Comparison of ENCODE assay signal across 21 cellular contexts in genomic region chr3:136255672-136256406, GRCh38. TPM values are rescaled to one million over a fixed set of nuclear protein-coding genes. Genes with fewer than 3 reads are reported as not detected.
DNase-seq lines count a peak whose midpoint lies in the region; ATAC-seq and TF ChIP-seq lines count a peak whose summit lies in the region.
"Had no signal": no experiment of that assay in that cellular context is flagged by ENCODE, and none has a peak within 500 bp of the region (broad histone marks: within the 10 kb centered on the region; RNA-seq: fewer than 3 reads in every experiment).

No MANE protein-coding gene starts in this region.

- peak; percentile 42 for DNase-seq in HuH-7.5 (ENCODE audit: low spot score)
- peak; percentile 66 for DNase-seq in left lobe of liver (ENCODE audit: low spot score)
- DNase-seq in putamen (ENCODE audit: low spot score) = peak; percentile 85
- DNase-seq in sciatic nerve (ENCODE audit: low spot score) = no peak
- no peak for DNase-seq in PC-3
- no peak for DNase-seq in testis
- DNase-seq: activated CD4-positive, alpha-beta T cell treated with anti-CD3 and anti-CD28 coated beads for 4 hours; CD8-positive, alpha-beta T cell; cerebellar nuclear complex; DMS53; effector memory CD8-positive, alpha-beta T cell; heart left ventricle; KG1; mammary epithelial cell; natural killer cell; NCI-H187 treated with DMSO at 0.1 percent for 48 hours; psoas muscle; RPMI8226; spleen had no signal

- H3K9me3 ChIP-seq in PC-3 (ENCODE audit: low read length) (no peaks in the 10 kb centered on the region), testis (no peaks in the 10 kb centered on the region)
- H3K9me3 ChIP-seq: heart left ventricle, psoas muscle, spleen had no signal

- H3K27ac ChIP-seq in angular gyrus (ENCODE audit: low read depth, low read length) (peak overlapping the region; percentile 93), PC-3 (ENCODE audit: low read length) (no peak overlapping the region), testis (no peak overlapping the region)
- H3K27ac ChIP-seq: heart left ventricle, psoas muscle, spleen had no signal

- no peaks in the 10 kb centered on the region for H4K20me1 ChIP-seq in PC-3 (ENCODE audit: low read length)

- POLR2A ChIA-PET in PC-3 (lab: Charles Lee; ENCODE audit: unreplicated experiment) = no interaction called here

- peaks cover 25% of the 10 kb centered on the region for H3K79me2 ChIP-seq in PC-3 (ENCODE audit: low read length)

- H3F3A ChIP-seq in PC-3 (ENCODE audit: low read length, unreplicated experiment) = no peaks in the 10 kb centered on the region

- H3K4me3 ChIP-seq in PC-3 (ENCODE audit: low read length) (no peak overlapping the region), testis (no peak overlapping the region)
- H3K4me3 ChIP-seq: heart left ventricle, psoas muscle, spleen had no signal

- H3K36me3 ChIP-seq in PC-3 (ENCODE audit: low read depth, low read length) (peaks cover 5% of the 10 kb centered on the region; the same call in 1 of the 2 replicates), testis (ENCODE audit: low read depth, missing control alignments) (no peaks in the 10 kb centered on the region)

- CTCF ChIA-PET in PC-3 (lab: Charles Lee) = no interaction called here

- H3K27me3 ChIP-seq in PC-3 (ENCODE audit: low read length) (no peaks in the 10 kb centered on the region), testis (no peaks in the 10 kb centered on the region)
- H3K27me3 ChIP-seq: heart left ventricle, spleen had no signal

- ATAC-seq in left lobe of liver (peak; percentile 74), sciatic nerve (no peak), PC-3 (no peak), SK-N-SH treated with all-trans-retinoic acid at 6 μM for 48 hours (no peak)
- ATAC-seq: CD8-positive, alpha-beta T cell; effector memory CD8-positive, alpha-beta T cell; heart left ventricle; natural killer cell; psoas muscle had no signal

- TF ChIP-seq POLR2A in testis (IDR thresholded peaks at IDR 0.05) = no peak

- H3K9me2 ChIP-seq in PC-3 (replicated peaks; ENCODE audit: low read length) = no peaks in the 10 kb centered on the region

- intact Hi-C loops in sciatic nerve (cut with DNase I) = no loop called here
- intact Hi-C loops in PC-3 (cut with micrococcal nuclease) = no loop called here
- intact Hi-C loops in testis (cut with DNase I; ENCODE audit: low total_unique reads) = no loop called here

- WGBS in testis, 2 donors = 84 to 91% methylated on average over 8 of the region's 8 CpGs

- BruUV-seq in PC-3 (replicated peaks; lab: Mats Ljungman, UMichigan) = no TSS peak

- no peak for TF ChIP-seq CTCF in PC-3 (conservative IDR thresholded peaks at IDR 0.05; ENCODE audit: low read depth, low read length)
- no peak for TF ChIP-seq CTCF in testis (IDR thresholded peaks at IDR 0.05)

- no peak overlapping the region for H2AFZ ChIP-seq in PC-3 (ENCODE audit: low read length)

- H3K4me2 ChIP-seq in PC-3 (ENCODE audit: low read length) = no peak overlapping the region

- H3K9ac ChIP-seq in PC-3 (ENCODE audit: low read length) = no peak overlapping the region

- H3K4me1 ChIP-seq in PC-3 (ENCODE audit: insufficient read depth, low read length) (peaks cover 13% of the 10 kb centered on the region), testis (peaks cover 11% of the 10 kb centered on the region)

TF ChIP-seq in SK-N-SH treated with all-trans-retinoic acid at 6 μM for 48 hours, 23 proteins besides CTCF, POLR2A, EP300 and RAD21:
- no peak for TF ChIP-seq CSDC2 (CRISPR knock-in tag; IDR thresholded peaks at IDR 0.05)
- TF ChIP-seq CREB5 (CRISPR knock-in tag; IDR thresholded peaks at IDR 0.05; ENCODE audit: low read depth) = no peak
- no peak for TF ChIP-seq TCF4 (CRISPR knock-in tag; IDR thresholded peaks at IDR 0.05; ENCODE audit: borderline replicate concordance)
- no peak for TF ChIP-seq POU6F1 (CRISPR knock-in tag; IDR thresholded peaks at IDR 0.05; ENCODE audit: borderline replicate concordance, low read depth)
- no peak for TF ChIP-seq BACH2 (CRISPR knock-in tag; IDR thresholded peaks at IDR 0.05; ENCODE audit: borderline replicate concordance)
- TF ChIP-seq ARNTL (CRISPR knock-in tag; IDR thresholded peaks at IDR 0.05; ENCODE audit: borderline replicate concordance, low read depth) = no peak
- no peak for TF ChIP-seq TOX (CRISPR knock-in tag; IDR thresholded peaks at IDR 0.05; ENCODE audit: borderline replicate concordance)
- no peak for TF ChIP-seq ZFP30 (CRISPR knock-in tag; IDR thresholded peaks at IDR 0.05)
- no peak for TF ChIP-seq SNAI2 (CRISPR knock-in tag; IDR thresholded peaks at IDR 0.05)
- no peak for TF ChIP-seq ZFP3 (CRISPR knock-in tag; IDR thresholded peaks at IDR 0.05)
- TF ChIP-seq ZC3H10 (CRISPR knock-in tag; IDR thresholded peaks at IDR 0.05) = no peak
- no peak for TF ChIP-seq ESRRG (CRISPR knock-in tag; IDR thresholded peaks at IDR 0.05)
- no peak for TF ChIP-seq TSHZ2 (CRISPR knock-in tag; IDR thresholded peaks at IDR 0.05)
- TF ChIP-seq ZNF8 (CRISPR knock-in tag; IDR thresholded peaks at IDR 0.05) = no peak
- TF ChIP-seq GLIS3 (CRISPR knock-in tag; IDR thresholded peaks at IDR 0.05) = no peak

RNA-seq across cellular contexts. Expression of gene PCCB, which starts 5.7 kb away (rescaled TPM):
- total RNA-seq in left lobe of liver (122 TPM), sciatic nerve (26.2 TPM), PC-3 (2014; rRNA removed) (53.5 and 58.2 TPM in 2 replicates), testis (10 to 100 TPM; 81.7 to 91.8 TPM)
- 96.2 TPM for polyA plus RNA-seq in testis (ENCODE audit: insufficient read depth, low read depth, low replicate concordance)

RNA-seq across cellular contexts. Expression of gene MSL2, which starts 59.7 kb away (rescaled TPM):
- total RNA-seq in left lobe of liver = 14.5 TPM
- 39.1 TPM for total RNA-seq in sciatic nerve
- 7.9 and 22.2 TPM in 2 replicates for total RNA-seq in PC-3 (2014; rRNA removed)
- 10 to 100 TPM; 48.7 to 56.9 TPM for total RNA-seq in testis
- polyA plus RNA-seq in testis (ENCODE audit: insufficient read depth, low read depth, low replicate concordance) = 33.9 TPM

Comparison
In these comparisons a context has a peak if more than half of its experiments do, and no peak if none do; other contexts are left out.
1. DNase-seq: peak in HuH-7.5 (single experiment), left lobe of liver (single experiment) and putamen (single experiment); none in sciatic nerve (single experiment), PC-3 (single experiment) and testis (single experiment).